In the genomic region with DNA sequence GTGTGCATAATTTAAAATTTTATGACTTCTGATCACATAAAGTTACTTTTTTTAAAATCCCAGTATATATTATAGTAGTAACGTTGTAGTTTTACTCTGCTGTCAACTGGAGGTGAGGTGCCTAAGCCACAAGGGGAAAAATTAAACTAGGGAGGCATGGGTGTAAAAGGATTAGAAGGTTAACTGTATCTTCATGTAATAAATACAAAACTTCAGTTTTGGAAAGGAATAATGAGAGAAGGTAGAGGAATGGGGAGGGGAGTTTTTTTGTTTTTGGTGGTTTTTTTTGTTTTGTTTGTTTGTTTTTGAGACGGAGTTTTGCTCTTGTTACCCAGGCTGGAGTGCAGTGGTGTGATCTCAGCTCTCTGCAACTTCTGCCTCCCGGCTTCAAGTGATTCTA, we compare ENCODE assay signal across 2 cellular contexts.
TF ChIP-seq lines count a peak whose summit lies in the region.

No MANE protein-coding gene starts in this region.

TF ChIP-seq in HepG2, 621 proteins besides CTCF, POLR2A, EP300 and RAD21:
- TF ChIP-seq ZKSCAN8 (CRISPR knock-in tag; IDR thresholded peaks at IDR 0.05; ENCODE audit: borderline replicate concordance) (no peak), ZNF232 (CRISPR knock-in tag; IDR thresholded peaks at IDR 0.05; ENCODE audit: borderline replicate concordance) (no peak), ZFP90 (CRISPR knock-in tag; IDR thresholded peaks at IDR 0.05; ENCODE audit: borderline replicate concordance) (no peak), ZNF326 (CRISPR knock-in tag; IDR thresholded peaks at IDR 0.05; ENCODE audit: borderline replicate concordance) (no peak), ZNF777 (CRISPR knock-in tag; IDR thresholded peaks at IDR 0.05) (no peak), ZNF224 (CRISPR knock-in tag; IDR thresholded peaks at IDR 0.05) (no peak), ZNF530 (CRISPR knock-in tag; IDR thresholded peaks at IDR 0.05; ENCODE audit: low read depth) (no peak), ELF4 (CRISPR knock-in tag; IDR thresholded peaks at IDR 0.05; ENCODE audit: borderline replicate concordance) (no peak), ZNF543 (CRISPR knock-in tag; IDR thresholded peaks at IDR 0.05) (no peak), ARNTL (CRISPR knock-in tag; IDR thresholded peaks at IDR 0.05) (no peak)

TF ChIP-seq in WTC11, 78 proteins besides CTCF, POLR2A, EP300 and RAD21:
- TF ChIP-seq SP1 (CRISPR knock-in tag; conservative IDR thresholded peaks at IDR 0.05) (no peak), NFE2L1 (CRISPR knock-in tag; IDR thresholded peaks at IDR 0.05) (no peak), TEAD1 (CRISPR knock-in tag; IDR thresholded peaks at IDR 0.05) (no peak), ZNF219 (CRISPR knock-in tag; IDR thresholded peaks at IDR 0.05; ENCODE audit: borderline replicate concordance) (no peak), ZNF121 (CRISPR knock-in tag; IDR thresholded peaks at IDR 0.05) (no peak), AFF4 (CRISPR knock-in tag; IDR thresholded peaks at IDR 0.05; ENCODE audit: borderline replicate concordance) (no peak), JUN (CRISPR knock-in tag; IDR thresholded peaks at IDR 0.05) (no peak)
